ENCODE assay signal across 13 cellular contexts in genomic region chr5:20615888-20616563, GRCh38.
"Had no signal": no experiment of that assay in that cellular context is flagged by ENCODE, and none has a peak within 500 bp of the region (broad histone marks: within the 10 kb centered on the region; RNA-seq: fewer than 3 reads in every experiment).

No MANE protein-coding gene starts in this region.

- DNase-seq: activated CD8-positive, alpha-beta memory T cell treated with anti-CD3 and anti-CD28 coated beads, Interleukin-2, amount 50 U/mL, for 4 hours; activated naive CD4-positive, alpha-beta T cell; activated naive CD8-positive, alpha-beta T cell treated with anti-CD3 and anti-CD28 coated beads for 36 hours; activated T-cell treated with anti-CD3 and anti-CD28 coated beads, Interleukin-2, amount 50 U/mL, for 24 hours; effector memory CD4-positive, alpha-beta T cell; glutamatergic neuron; kidney glomerular epithelial cell; naive thymus-derived CD4-positive, alpha-beta T cell; occipital lobe; right lobe of liver; stimulated activated CD4-positive, alpha-beta T cell treated with anti-CD3 and anti-CD28 coated beads, Interleukin-1b, Interleukin-23, amount 100 ng/mL, for 48 hours; substantia nigra; tibial artery had no signal
